Comparison of ENCODE assay signal across 16 cellular contexts in the genomic region with DNA sequence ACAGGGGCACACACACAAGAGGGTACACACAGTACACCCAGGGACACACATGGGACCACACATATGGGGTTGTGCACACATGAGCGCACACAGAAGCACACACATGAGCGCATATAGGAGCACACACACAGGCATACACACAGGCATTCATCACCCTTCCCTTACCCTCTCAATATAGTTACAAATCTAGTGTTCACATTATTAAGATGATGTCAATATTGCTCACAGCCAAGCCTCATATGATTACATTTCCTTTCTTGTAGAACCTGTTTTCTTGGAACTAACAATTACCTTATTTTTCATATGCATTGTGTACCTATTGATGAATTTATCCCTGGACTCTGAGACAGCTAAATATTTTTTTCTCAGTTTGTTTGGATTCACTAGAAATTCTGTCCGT.
"Had no signal": no experiment of that assay in that cellular context is flagged by ENCODE, and none has a peak within 500 bp of the region (broad histone marks: within the 10 kb centered on the region; RNA-seq: fewer than 3 reads in every experiment).

No MANE protein-coding gene starts in this region.

- H3K27me3 ChIP-seq: dorsolateral prefrontal cortex, gastroesophageal sphincter, suprapubic skin, upper lobe of left lung had no signal

- ATAC-seq: activated CD4-positive, CD25-positive, alpha-beta regulatory T cell treated with anti-CD3 and anti-CD28 coated beads, Interleukin-2, amount 50 U/mL, for 24 hours; gastroesophageal sphincter; stimulated activated naive CD8-positive, alpha-beta T cell treated with anti-CD3 and anti-CD28 coated beads, Interleukin-15, Interleukin-2, amounts not matched to agents 100 U/mL and 50 U/mL, for 24 hours had no signal

- DNase-seq: activated CD4-positive, alpha-beta T cell treated with anti-CD3 and anti-CD28 coated beads, Interleukin-2, amount 50 U/mL, for 4 hours; activated effector memory CD4-positive, alpha-beta T cell treated with Interleukin-2 at 50 U/mL for 16 hours; activated T-cell treated with anti-CD3 and anti-CD28 coated beads, Interleukin-2, amount 50 U/mL, for 1 hour; dorsolateral prefrontal cortex; stimulated activated CD4-positive, alpha-beta T cell treated with anti-CD3 and anti-CD28 coated beads, Interleukin-4, amount 100 ng/mL, for 1 hour; stimulated activated CD8-positive, alpha-beta memory T cell treated with anti-CD3 and anti-CD28 coated beads, Interleukin-4, amount 100 ng/mL, for 48 hours; stimulated activated naive CD8-positive, alpha-beta T cell treated with anti-CD3 and anti-CD28 coated beads, Interleukin-15, Interleukin-2, amounts not matched to agents 100 U/mL and 50 U/mL, for 24 hours had no signal

- H3K36me3 Mint-ChIP-seq: activated naive CD4-positive, alpha-beta T cell treated with anti-CD3 and anti-CD28 coated beads, Interleukin-2, amount 50 U/mL, for 24 hours; brain; mesothelial cell of epicardium had no signal

- H3K27ac ChIP-seq: dorsolateral prefrontal cortex, gastroesophageal sphincter, parathyroid adenoma, suprapubic skin, upper lobe of left lung had no signal

- H3K4me1 Mint-ChIP-seq: activated naive CD4-positive, alpha-beta T cell treated with anti-CD3 and anti-CD28 coated beads, Interleukin-2, amount 50 U/mL, for 24 hours had no signal

- H3K9me3 Mint-ChIP-seq: activated naive CD4-positive, alpha-beta T cell treated with anti-CD3 and anti-CD28 coated beads, Interleukin-2, amount 50 U/mL, for 24 hours; brain; neural crest cell had no signal

- H3K4me3 Mint-ChIP-seq: activated naive CD4-positive, alpha-beta T cell treated with anti-CD3 and anti-CD28 coated beads, Interleukin-2, amount 50 U/mL, for 24 hours; brain; mesothelial cell of epicardium; neural crest cell had no signal

- H3K4me3 ChIP-seq: dorsolateral prefrontal cortex, gastroesophageal sphincter, suprapubic skin, upper lobe of left lung had no signal

- H3K4me1 ChIP-seq: parathyroid adenoma, upper lobe of left lung had no signal

- H3K9ac ChIP-seq: parathyroid adenoma had no signal

- H2AFZ ChIP-seq: parathyroid adenoma had no signal

- H3K9me3 ChIP-seq: gastroesophageal sphincter, suprapubic skin, upper lobe of left lung had no signal

- H3K36me3 ChIP-seq: gastroesophageal sphincter, suprapubic skin, upper lobe of left lung had no signal

- H3K79me2 ChIP-seq: parathyroid adenoma had no signal

- H3K27ac Mint-ChIP-seq: activated naive CD4-positive, alpha-beta T cell treated with anti-CD3 and anti-CD28 coated beads, Interleukin-2, amount 50 U/mL, for 24 hours; brain; mesothelial cell of epicardium had no signal
